Comparison of ENCODE assay signal across 1 cellular context in genomic region chr9:12640021-12640587, GRCh38.
TF ChIP-seq lines count a peak whose summit lies in the region.

No MANE protein-coding gene starts in this region.

TF ChIP-seq in SK-N-SH treated with all-trans-retinoic acid at 6 μM for 48 hours, 23 proteins besides CTCF, POLR2A, EP300 and RAD21 (continued from another document):
- TF ChIP-seq POU6F1 (CRISPR knock-in tag; IDR thresholded peaks at IDR 0.05; ENCODE audit: borderline replicate concordance, low read depth), result no peak
- no peak for TF ChIP-seq CSRNP3 (CRISPR knock-in tag; IDR thresholded peaks at IDR 0.05)
- TF ChIP-seq RARB (CRISPR knock-in tag; IDR thresholded peaks at IDR 0.05), result no peak
- TF ChIP-seq ZNF565 (CRISPR knock-in tag; conservative IDR thresholded peaks at IDR 0.05; ENCODE audit: low read depth), result no peak
